ENCODE assay signal across 16 cellular contexts in the genomic region with DNA sequence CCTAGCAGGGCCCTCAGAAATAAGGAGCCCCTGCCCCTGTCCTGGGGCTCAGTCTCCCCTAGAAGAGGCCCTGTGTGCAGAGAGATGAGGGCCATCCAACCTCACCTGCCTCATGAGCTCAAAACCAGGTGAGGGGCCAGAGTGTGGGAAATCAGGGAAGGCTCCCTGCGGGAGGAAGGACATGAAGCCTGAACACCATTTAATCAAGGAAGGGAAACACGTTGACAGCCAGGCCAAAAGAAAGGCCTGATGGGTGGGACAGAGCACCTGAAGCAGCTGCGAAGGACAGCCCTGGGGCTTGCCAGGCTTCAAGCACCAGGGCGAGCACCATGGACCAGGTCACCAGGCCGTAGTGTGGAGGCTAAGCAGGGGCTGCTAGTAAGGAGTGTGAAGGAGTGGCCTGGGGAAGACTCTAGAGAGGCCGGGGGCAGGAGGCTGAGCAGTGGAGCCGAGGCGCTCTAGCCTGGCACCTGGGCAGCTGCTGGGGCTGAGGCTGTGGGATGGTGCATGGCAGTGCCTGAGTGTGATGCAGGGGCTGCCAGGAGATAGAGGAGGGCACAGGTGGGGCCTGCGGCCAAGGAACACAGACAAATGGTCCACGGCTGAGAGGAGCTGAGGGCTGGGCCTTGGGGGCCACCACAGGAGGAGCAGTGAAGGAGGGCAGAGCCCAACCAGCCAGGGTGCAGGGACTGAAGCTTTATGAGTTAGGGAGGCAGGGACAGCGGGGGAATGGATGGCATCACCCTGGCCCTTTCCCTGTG. TPM values are rescaled to one million over a fixed set of nuclear protein-coding genes. Genes with fewer than 3 reads are reported as not detected.
DNase-seq lines count a peak whose midpoint lies in the region; ATAC-seq and TF ChIP-seq lines count a peak whose summit lies in the region.
"Had no signal": no experiment of that assay in that cellular context is flagged by ENCODE, and none has a peak within 500 bp of the region (broad histone marks: within the 10 kb centered on the region; RNA-seq: fewer than 3 reads in every experiment).

No MANE protein-coding gene starts in this region.

- no peak overlapping the region for H3K4me3 Mint-ChIP-seq in stimulated activated naive CD8-positive, alpha-beta T cell treated with anti-CD3 and anti-CD28 coated beads, Interleukin-15, amount 100 ng/mL, for 72 hours
- H3K4me3 Mint-ChIP-seq in activated B cell treated with CpG ODN at 0.5 μM for 24 hours, result no peak overlapping the region
- H3K4me3 Mint-ChIP-seq in naive B cell, result no peak overlapping the region
- H3K4me3 Mint-ChIP-seq in chondrocyte (ENCODE audit: unreplicated experiment), result no peak overlapping the region
- H3K4me3 Mint-ChIP-seq: activated T-cell treated with anti-CD3 and anti-CD28 coated beads, Interleukin-2, amount 50 U/mL, for 72 hours had no signal

- H3K9me3 Mint-ChIP-seq in stimulated activated naive CD8-positive, alpha-beta T cell treated with anti-CD3 and anti-CD28 coated beads, Interleukin-15, amount 100 ng/mL, for 72 hours, result no peaks in the 10 kb centered on the region
- H3K9me3 Mint-ChIP-seq in activated B cell treated with CpG ODN at 0.5 μM for 24 hours (no peaks in the 10 kb centered on the region), naive B cell (no peaks in the 10 kb centered on the region), chondrocyte (ENCODE audit: low read depth) (no peaks in the 10 kb centered on the region)
- H3K9me3 Mint-ChIP-seq: activated T-cell treated with anti-CD3 and anti-CD28 coated beads, Interleukin-2, amount 50 U/mL, for 72 hours had no signal

- H3K36me3 Mint-ChIP-seq in activated B cell treated with CpG ODN at 0.5 μM for 24 hours (ENCODE audit: low read depth), result peaks cover 60% of the 10 kb centered on the region
- H3K36me3 Mint-ChIP-seq in naive B cell, result peaks cover 12 to 21% of the 10 kb centered on the region in 2 donors
- peaks cover 20% of the 10 kb centered on the region for H3K36me3 Mint-ChIP-seq in chondrocyte (ENCODE audit: low read depth)

- DNase-seq in stimulated activated naive CD8-positive, alpha-beta T cell treated with anti-CD3 and anti-CD28 coated beads, Interleukin-15, amount 100 ng/mL, for 72 hours, result no peak
- DNase-seq in stimulated activated naive CD8-positive, alpha-beta T cell treated with anti-CD3 and anti-CD28 coated beads, Interleukin-15, Interleukin-2, amounts not matched to agents 100 U/mL and 50 U/mL, for 24 hours, result no peak
- DNase-seq in activated B cell treated with CpG ODN at 0.5 μM for 24 hours, result peak; percentile 13
- DNase-seq in naive B cell, result no peak
- DNase-seq in tibial artery, result peak; percentile 15 to 53
- DNase-seq in chondrocyte (ENCODE audit: low spot score), result no peak
- no peak for DNase-seq in AG08396 (ENCODE audit: low spot score)
- DNase-seq in NCI-H1694 (lab: John Stamatoyannopoulos, UW), result no peak
- DNase-seq: activated T-cell treated with anti-CD3 and anti-CD28 coated beads, Interleukin-2, amount 50 U/mL, for 72 hours; AML-193; brain microvascular endothelial cell; COR-L47; glutamatergic neuron; NCI-H2107; NCI-H510A; stimulated activated CD4-positive, alpha-beta T cell treated with anti-CD3 and anti-CD28 coated beads, Interleukin-4, amount 100 ng/mL, for 24 hours had no signal

- H3K27me3 Mint-ChIP-seq in stimulated activated naive CD8-positive, alpha-beta T cell treated with anti-CD3 and anti-CD28 coated beads, Interleukin-15, amount 100 ng/mL, for 72 hours, result no peaks in the 10 kb centered on the region
- H3K27me3 Mint-ChIP-seq in activated B cell treated with CpG ODN at 0.5 μM for 24 hours (no peaks in the 10 kb centered on the region), naive B cell (no peaks in the 10 kb centered on the region), chondrocyte (ENCODE audit: low read depth) (peaks cover under 1% of the 10 kb centered on the region)

- no peaks in the 10 kb centered on the region for H3K27me3 ChIP-seq in tibial artery
- H3K27me3 ChIP-seq: brain microvascular endothelial cell had no signal

- POLR2A ChIA-PET in activated B cell treated with CpG ODN at 0.5 μM for 24 hours (lab: Charles Lee), result interaction anchor here (1.5 kb wide), 1 partner anchor 44 kb away, joined by 4 read pairs; a partner anchor contains a TSS

- no peak overlapping the region for H3K27ac ChIP-seq in tibial artery
- H3K27ac ChIP-seq: brain microvascular endothelial cell had no signal

- peak overlapping the region; percentile 77 to 88 for H3K27ac Mint-ChIP-seq in stimulated activated naive CD8-positive, alpha-beta T cell treated with anti-CD3 and anti-CD28 coated beads, Interleukin-15, amount 100 ng/mL, for 72 hours
- H3K27ac Mint-ChIP-seq in activated B cell treated with CpG ODN at 0.5 μM for 24 hours, result no peak overlapping the region
- peak overlapping the region in 4 of 6 donors; percentile 0 to 69 (median 20) for H3K27ac Mint-ChIP-seq in naive B cell
- H3K27ac Mint-ChIP-seq in chondrocyte (ENCODE audit: unreplicated experiment), result no peak overlapping the region
- H3K27ac Mint-ChIP-seq: activated T-cell treated with anti-CD3 and anti-CD28 coated beads, Interleukin-2, amount 50 U/mL, for 72 hours had no signal

- intact Hi-C loops in activated B cell treated with CpG ODN at 0.5 μM for 24 hours (cut with micrococcal nuclease), result no loop called here
- intact Hi-C loops in tibial artery (cut with DNase I; ENCODE audit: low total_unique reads), result loop anchor here (10.0 kb wide), 2 partner anchors 134 to 224 kb away; a partner anchor contains a TSS

- TF ChIP-seq CTCF in activated B cell treated with CpG ODN at 0.5 μM for 24 hours (IDR thresholded peaks at IDR 0.05), result no peak
- no peak for TF ChIP-seq CTCF in tibial artery (IDR thresholded peaks at IDR 0.05)
- no peak for TF ChIP-seq CTCF in chondrocyte (IDR thresholded peaks at IDR 0.05)

- H3K4me1 ChIP-seq in tibial artery, result peaks cover 0 to 6% (median 0%) of the 10 kb centered on the region in 4 donors

- CTCF ChIA-PET in activated B cell treated with CpG ODN at 0.5 μM for 24 hours (lab: Charles Lee), result interaction anchor here (0.8 kb wide), 1 partner anchor 178 kb away, joined by 3 read pairs; no protein-coding TSS in a partner anchor

- H3K9me3 ChIP-seq in tibial artery, result no peaks in the 10 kb centered on the region

- no peak for ATAC-seq in stimulated activated naive CD8-positive, alpha-beta T cell treated with anti-CD3 and anti-CD28 coated beads, Interleukin-15, amount 100 ng/mL, for 72 hours
- ATAC-seq in stimulated activated naive CD8-positive, alpha-beta T cell treated with anti-CD3 and anti-CD28 coated beads, Interleukin-15, Interleukin-2, amounts not matched to agents 100 U/mL and 50 U/mL, for 24 hours, result no peak
- ATAC-seq in activated B cell treated with CpG ODN at 0.5 μM for 24 hours (ENCODE audit: low read depth), result no peak
- no peak for ATAC-seq in naive B cell (ENCODE audit: low read depth in 2 of 2)
- ATAC-seq: activated T-cell treated with anti-CD3 and anti-CD28 coated beads, Interleukin-2, amount 50 U/mL, for 72 hours had no signal

- peaks cover 17% of the 10 kb centered on the region for H3K4me1 Mint-ChIP-seq in stimulated activated naive CD8-positive, alpha-beta T cell treated with anti-CD3 and anti-CD28 coated beads, Interleukin-15, amount 100 ng/mL, for 72 hours
- H3K4me1 Mint-ChIP-seq in activated B cell treated with CpG ODN at 0.5 μM for 24 hours (peaks cover 4% of the 10 kb centered on the region), naive B cell (peaks cover 8 to 21% (median 15%) of the 10 kb centered on the region in 3 donors), chondrocyte (ENCODE audit: low read depth) (no peaks in the 10 kb centered on the region)

- H3K36me3 ChIP-seq in tibial artery, result peaks cover 18 to 74% (median 56%) of the 10 kb centered on the region in 3 donors

- H3K4me3 ChIP-seq in tibial artery, result no peak overlapping the region

RNA-seq across cellular contexts. Expression of a gene that starts 16.1 kb away (rescaled TPM):
- total RNA-seq in activated B cell treated with CpG ODN at 0.5 μM for 24 hours (78.1 and 79.6 TPM in 2 replicates), chondrocyte (47.5 to 55.2 TPM (median 48.6 TPM) in 3 replicates)
- polyA plus RNA-seq in naive B cell (ENCODE audit: low read depth in 6 of 6), result 10 to 100 TPM; 44.3 to 62.4 (median 52.0) TPM

RNA-seq across cellular contexts. Expression of a gene that starts 17.6 kb away (rescaled TPM):
- total RNA-seq in activated B cell treated with CpG ODN at 0.5 μM for 24 hours (60.1 and 62.7 TPM in 2 replicates), chondrocyte (9.3 to 23.7 TPM (median 22.4 TPM) in 3 replicates)
- polyA plus RNA-seq in naive B cell (ENCODE audit: low read depth in 6 of 6), result 100 to 1,000 TPM in 3 of 6 donors, 10 to 100 TPM in 3; 82.4 to 136 (median 102) TPM

RNA-seq across cellular contexts. Expression of a gene that starts 44.5 kb away (rescaled TPM):
- total RNA-seq in activated B cell treated with CpG ODN at 0.5 μM for 24 hours (34.8 and 40.2 TPM in 2 replicates), chondrocyte (66.5 to 76.0 TPM (median 72.0 TPM) in 3 replicates)
- polyA plus RNA-seq in naive B cell (ENCODE audit: low read depth in 6 of 6), result 10 to 100 TPM in 5 of 6 donors, 1 to 10 TPM in 1; 7.8 to 15.5 (median 13.8) TPM

Comparison
In these comparisons a context has a peak if more than half of its experiments do, and no peak if none do; other contexts are left out.
1. DNase-seq: peak in activated B cell treated with CpG ODN at 0.5 μM for 24 hours (single experiment) and tibial artery (2 of 2); none in stimulated activated naive CD8-positive, alpha-beta T cell treated with anti-CD3 and anti-CD28 coated beads, Interleukin-15, amount 100 ng/mL, for 72 hours (0 of 2), stimulated activated naive CD8-positive, alpha-beta T cell treated with anti-CD3 and anti-CD28 coated beads, Interleukin-15, Interleukin-2, amounts not matched to agents 100 U/mL and 50 U/mL, for 24 hours (single experiment), naive B cell (single experiment), chondrocyte (single experiment), AG08396 (single experiment) and NCI-H1694 (single experiment).
2. H3K27ac Mint-ChIP-seq: peak in stimulated activated naive CD8-positive, alpha-beta T cell treated with anti-CD3 and anti-CD28 coated beads, Interleukin-15, amount 100 ng/mL, for 72 hours (2 of 2) and naive B cell (4 of 6); none in activated B cell treated with CpG ODN at 0.5 μM for 24 hours (single experiment) and chondrocyte (single experiment).